8 cellular contexts compared by ENCODE assay signal in genomic region chr4:138910914-138911336, GRCh38.
A peak's percentile ranks its signal among the peaks of the same experiment; 100 is the strongest.
DNase-seq lines count a peak whose midpoint lies in the region; ATAC-seq and TF ChIP-seq lines count a peak whose summit lies in the region.

No MANE protein-coding gene starts in this region.

- H2AFZ ChIP-seq in PC-3 (ENCODE audit: low read length): peak overlapping the region; percentile 76

- H3K9ac ChIP-seq in PC-3 (ENCODE audit: low read length): peak overlapping the region; percentile 84

- no peaks in the 10 kb centered on the region for H3K36me3 Mint-ChIP-seq in CD8-positive, alpha-beta memory T cell

- TF ChIP-seq CTCF in HEK293 (tag by site-specific recombination; IDR thresholded peaks at IDR 0.05) (no peak), PC-3 (conservative IDR thresholded peaks at IDR 0.05; ENCODE audit: low read depth, low read length) (no peak), epithelial cell of proximal tubule (conservative IDR thresholded peaks at IDR 0.05; ENCODE audit: low read depth, low read length) (no peak)

- no peak overlapping the region for H3K4me3 Mint-ChIP-seq in CD8-positive, alpha-beta memory T cell

- no peaks in the 10 kb centered on the region for H3K9me3 Mint-ChIP-seq in CD8-positive, alpha-beta memory T cell

- CTCF ChIA-PET in HEK293 (lab: Yijun Ruan, JAX): interaction anchor here (0.5 to 1.1 kb wide), 3 partner anchors 22 to 721 kb away, joined by 3 read pairs; no protein-coding TSS in a partner anchor
- CTCF ChIA-PET in PC-3 (lab: Charles Lee): no interaction called here
- CTCF ChIA-PET in CD8-positive, alpha-beta memory T cell (lab: Charles Lee): no interaction called here

- H3K4me2 ChIP-seq in PC-3 (ENCODE audit: low read length): peak overlapping the region; percentile 91

- H3K27ac ChIP-seq in HEK293 (ENCODE audit: extremely low read depth, low read depth, low read length) (peak overlapping the region; percentile 5; the same call in 1 of the 2 replicates), PC-3 (ENCODE audit: low read length) (peak overlapping the region; percentile 95)
- H3K27ac ChIP-seq in CD8-positive, alpha-beta memory T cell (ENCODE audit: low read depth, low read length): no peak overlapping the region

- H3K27me3 ChIP-seq in PC-3 (ENCODE audit: low read length): no peaks in the 10 kb centered on the region
- no peaks in the 10 kb centered on the region for H3K27me3 ChIP-seq in CD8-positive, alpha-beta memory T cell (ENCODE audit: insufficient read depth, low read length, poor library complexity, severe bottlenecking)

- no TSS peak for BruUV-seq in PC-3 (replicated peaks; lab: Mats Ljungman, UMichigan)

- intact Hi-C loops in PC-3 (cut with micrococcal nuclease): loop anchor here (2.0 to 10.0 kb wide), 2 partner anchors 36 to 676 kb away; no protein-coding TSS in a partner anchor

- H3K9me3 ChIP-seq in HEK293 (ENCODE audit: control insufficient read depth, insufficient read depth, low read depth, low read length) (no peaks in the 10 kb centered on the region), PC-3 (ENCODE audit: low read length) (no peaks in the 10 kb centered on the region)
- no peaks in the 10 kb centered on the region for H3K9me3 ChIP-seq in CD8-positive, alpha-beta memory T cell (ENCODE audit: low read length)

- peaks cover 3% of the 10 kb centered on the region; the same call in 1 of the 2 replicates for H3K4me1 ChIP-seq in HEK293 (ENCODE audit: control insufficient read depth, insufficient read depth, low read length)
- H3K4me1 ChIP-seq in PC-3 (ENCODE audit: insufficient read depth, low read length): peaks cover 35% of the 10 kb centered on the region
- H3K4me1 ChIP-seq in CD8-positive, alpha-beta memory T cell (ENCODE audit: insufficient read depth, low read length): no peaks in the 10 kb centered on the region

- no peaks in the 10 kb centered on the region for H3K4me1 Mint-ChIP-seq in CD8-positive, alpha-beta memory T cell

- H3F3A ChIP-seq in PC-3 (ENCODE audit: low read length, unreplicated experiment): no peaks in the 10 kb centered on the region

- H3K9me2 ChIP-seq in PC-3 (replicated peaks; ENCODE audit: low read length): no peaks in the 10 kb centered on the region

- no peaks in the 10 kb centered on the region for H3K79me2 ChIP-seq in PC-3 (ENCODE audit: low read length)

- H3K27me3 Mint-ChIP-seq in CD8-positive, alpha-beta memory T cell: peaks cover 9 to 10% of the 10 kb centered on the region in 2 donors

- DNase-seq in PC-3: peak; percentile 83
- DNase-seq in epithelial cell of proximal tubule (ENCODE audit: low read depth): peak; percentile 76
- peak; percentile 84 for DNase-seq in mucosa of gallbladder (ENCODE audit: low spot score)
- DNase-seq in activated CD4-positive, alpha-beta T cell treated with anti-CD3 and anti-CD28 coated beads for 4 hours: no peak
- DNase-seq in activated CD4-positive, alpha-beta T cell treated with anti-CD3 and anti-CD28 coated beads, Interleukin-2, amount 50 U/mL, for 1 hour: no peak
- no peak for DNase-seq in CD8-positive, alpha-beta memory T cell
- DNase-seq in NOMO-1 (lab: John Stamatoyannopoulos, UW; ENCODE audit: unreplicated experiment in 2 of 2): no peak

- no peaks in the 10 kb centered on the region for H4K20me1 ChIP-seq in PC-3 (ENCODE audit: low read length)

- H3K4me3 ChIP-seq in HEK293 (ENCODE audit: low read depth, low read length): no peak overlapping the region
- peak overlapping the region; percentile 66 for H3K4me3 ChIP-seq in PC-3 (ENCODE audit: low read length)
- H3K4me3 ChIP-seq in epithelial cell of proximal tubule (ENCODE audit: low read depth, low read length): no peak overlapping the region
- no peak overlapping the region for H3K4me3 ChIP-seq in CD8-positive, alpha-beta memory T cell (ENCODE audit: low read length)

- H3K27ac Mint-ChIP-seq in CD8-positive, alpha-beta memory T cell: no peak overlapping the region

- H3K36me3 ChIP-seq in HEK293 (ENCODE audit: control insufficient read depth in 2 of 2, insufficient read depth in 1 of 2, low read length in 2 of 2) (no peaks in the 10 kb centered on the region), PC-3 (ENCODE audit: low read depth, low read length) (no peaks in the 10 kb centered on the region)
- H3K36me3 ChIP-seq in CD8-positive, alpha-beta memory T cell (ENCODE audit: insufficient read depth, low read length): no peaks in the 10 kb centered on the region

- peak; percentile 87 for ATAC-seq in PC-3

- POLR2A ChIA-PET in HEK293 (lab: Yijun Ruan, JAX): interaction anchor here (1.1 to 2.2 kb wide), 2 partner anchors 13 to 104 kb away, joined by 3 to 5 read pairs; partner anchors contain the start of gene NOCT
- POLR2A ChIA-PET in PC-3 (lab: Charles Lee; ENCODE audit: unreplicated experiment): no interaction called here
- POLR2A ChIA-PET in CD8-positive, alpha-beta memory T cell (lab: Charles Lee): no interaction called here

TF ChIP-seq in HEK293, 187 proteins besides CTCF, POLR2A, EP300 and RAD21 (continues in another document):
- TF ChIP-seq ZNF302 (tag by site-specific recombination; IDR thresholded peaks at IDR 0.05; ENCODE audit: low read depth) (no peak), BCL6B (tag by site-specific recombination; IDR thresholded peaks at IDR 0.05) (no peak), ZNF354C (tag by site-specific recombination; IDR thresholded peaks at IDR 0.05; ENCODE audit: borderline replicate concordance, low read depth) (no peak), ZNF23 (tag by site-specific recombination; IDR thresholded peaks at IDR 0.05; ENCODE audit: borderline replicate concordance) (no peak), RBAK (tag by site-specific recombination; IDR thresholded peaks at IDR 0.05) (no peak), ZNF423 (tag by site-specific recombination; IDR thresholded peaks at IDR 0.05) (no peak), ZNF747 (tag by site-specific recombination; IDR thresholded peaks at IDR 0.05) (no peak), KLF10 (tag by site-specific recombination; IDR thresholded peaks at IDR 0.05) (no peak), GLI4 (tag by site-specific recombination; IDR thresholded peaks at IDR 0.05) (no peak), ZNF596 (tag by site-specific recombination; IDR thresholded peaks at IDR 0.05) (no peak), KLF8 (tag by site-specific recombination; IDR thresholded peaks at IDR 0.05) (no peak), ZNF529 (tag by site-specific recombination; IDR thresholded peaks at IDR 0.05; ENCODE audit: insufficient replicate concordance) (no peak), ZNF514 (tag by site-specific recombination; IDR thresholded peaks at IDR 0.05) (no peak), ZNF449 (tag by site-specific recombination; IDR thresholded peaks at IDR 0.05) (peak; percentile 88; the same call in 1 of the 2 replicates), ZNF48 (tag by site-specific recombination; IDR thresholded peaks at IDR 0.05) (no peak), ZNF274 (IDR thresholded peaks at IDR 0.05; ENCODE audit: low read length) (no peak), ZNF274 (tag by site-specific recombination; IDR thresholded peaks at IDR 0.05; ENCODE audit: borderline replicate concordance) (no peak), PRDM1 (tag by site-specific recombination; IDR thresholded peaks at IDR 0.05) (no peak), ZNF112 (tag by site-specific recombination; IDR thresholded peaks at IDR 0.05) (no peak), KLF17 (tag by site-specific recombination; IDR thresholded peaks at IDR 0.05) (0 out of 2 replicates have a peak, but pooled peaks have one; percentile 22), SP2 (tag by site-specific recombination; IDR thresholded peaks at IDR 0.05) (no peak), ZNF692 (tag by site-specific recombination; IDR thresholded peaks at IDR 0.05) (no peak)

Comparison
In these comparisons a context has a peak if more than half of its experiments do, and no peak if none do; other contexts are left out.
1. DNase-seq: peak in PC-3 (single experiment), epithelial cell of proximal tubule (single experiment) and mucosa of gallbladder (single experiment); none in activated CD4-positive, alpha-beta T cell treated with anti-CD3 and anti-CD28 coated beads for 4 hours (0 of 2), activated CD4-positive, alpha-beta T cell treated with anti-CD3 and anti-CD28 coated beads, Interleukin-2, amount 50 U/mL, for 1 hour (single experiment), CD8-positive, alpha-beta memory T cell (0 of 5) and NOMO-1 (0 of 2).